12 cellular contexts compared by ENCODE assay signal in genomic region chr18:55839350-55839749, GRCh38.
DNase-seq lines count a peak whose midpoint lies in the region; ATAC-seq and TF ChIP-seq lines count a peak whose summit lies in the region.
"Had no signal": no experiment of that assay in that cellular context is flagged by ENCODE, and none has a peak within 500 bp of the region (broad histone marks: within the 10 kb centered on the region; RNA-seq: fewer than 3 reads in every experiment).

No MANE protein-coding gene starts in this region.

- H3K4me3 ChIP-seq in adipocyte (ENCODE audit: low read length) = peak overlapping the region; percentile 38
- H3K4me3 ChIP-seq: esophagus squamous epithelium, SJSA1 had no signal

- peak; percentile 84 for DNase-seq in HCEC 1CT
- DNase-seq in adipocyte (ENCODE audit: low read depth) = peak; percentile 25
- DNase-seq in glomerular visceral epithelial cell (ENCODE audit: extremely low spot score) = peak; percentile 60
- DNase-seq in stromal cell of bone marrow (ENCODE audit: low read depth) = peak; percentile 87
- DNase-seq in nephron progenitor cell = no peak
- no peak for DNase-seq in naive thymus-derived CD8-positive, alpha-beta T cell
- no peak for DNase-seq in DMS53 (lab: John Stamatoyannopoulos, UW)
- DNase-seq: activated naive CD4-positive, alpha-beta T cell treated with anti-CD3 and anti-CD28 coated beads, Interleukin-2, amount 10 ng/mL, durations not matched to agents 7 days and 5 days; esophagus squamous epithelium; naive B cell; stimulated activated naive CD8-positive, alpha-beta T cell treated with anti-CD3 and anti-CD28 coated beads, Interleukin-15, amount 100 ng/mL, for 72 hours had no signal

- no peak overlapping the region for H3K4me3 Mint-ChIP-seq in nephron progenitor cell
- H3K4me3 Mint-ChIP-seq in naive thymus-derived CD8-positive, alpha-beta T cell = no peak overlapping the region
- H3K4me3 Mint-ChIP-seq: activated naive CD4-positive, alpha-beta T cell treated with anti-CD3 and anti-CD28 coated beads, Interleukin-2, amount 10 ng/mL, durations not matched to agents 7 days and 5 days; naive B cell; stimulated activated naive CD8-positive, alpha-beta T cell treated with anti-CD3 and anti-CD28 coated beads, Interleukin-15, amount 100 ng/mL, for 72 hours had no signal

- no peak overlapping the region for H3K9ac ChIP-seq in adipocyte (ENCODE audit: low read length)

- ATAC-seq in naive thymus-derived CD8-positive, alpha-beta T cell = no peak
- ATAC-seq: stimulated activated naive CD8-positive, alpha-beta T cell treated with anti-CD3 and anti-CD28 coated beads, Interleukin-15, amount 100 ng/mL, for 72 hours had no signal

- H3K27me3 ChIP-seq in adipocyte (replicated peaks; ENCODE audit: control insufficient read depth, insufficient read depth, low read length) = no peaks in the 10 kb centered on the region
- H3K27me3 ChIP-seq: esophagus squamous epithelium, SJSA1 had no signal

- no peaks in the 10 kb centered on the region for H3K27me3 Mint-ChIP-seq in nephron progenitor cell (ENCODE audit: low read depth, poor library complexity)
- H3K27me3 Mint-ChIP-seq in naive thymus-derived CD8-positive, alpha-beta T cell = peaks cover 0 to 2% (median 0%) of the 10 kb centered on the region in 5 donors
- H3K27me3 Mint-ChIP-seq: activated naive CD4-positive, alpha-beta T cell treated with anti-CD3 and anti-CD28 coated beads, Interleukin-2, amount 10 ng/mL, durations not matched to agents 7 days and 5 days; naive B cell; stimulated activated naive CD8-positive, alpha-beta T cell treated with anti-CD3 and anti-CD28 coated beads, Interleukin-15, amount 100 ng/mL, for 72 hours had no signal

- no peak overlapping the region for H3K27ac Mint-ChIP-seq in nephron progenitor cell
- no peak overlapping the region for H3K27ac Mint-ChIP-seq in naive thymus-derived CD8-positive, alpha-beta T cell
- H3K27ac Mint-ChIP-seq: activated naive CD4-positive, alpha-beta T cell treated with anti-CD3 and anti-CD28 coated beads, Interleukin-2, amount 10 ng/mL, durations not matched to agents 7 days and 5 days; stimulated activated naive CD8-positive, alpha-beta T cell treated with anti-CD3 and anti-CD28 coated beads, Interleukin-15, amount 100 ng/mL, for 72 hours had no signal

- H3K4me1 Mint-ChIP-seq in nephron progenitor cell = peaks cover 4% of the 10 kb centered on the region
- H3K4me1 Mint-ChIP-seq in naive thymus-derived CD8-positive, alpha-beta T cell = no peaks in the 10 kb centered on the region
- H3K4me1 Mint-ChIP-seq: activated naive CD4-positive, alpha-beta T cell treated with anti-CD3 and anti-CD28 coated beads, Interleukin-2, amount 10 ng/mL, durations not matched to agents 7 days and 5 days; stimulated activated naive CD8-positive, alpha-beta T cell treated with anti-CD3 and anti-CD28 coated beads, Interleukin-15, amount 100 ng/mL, for 72 hours had no signal

- peaks cover 25% of the 10 kb centered on the region for H3K9me3 Mint-ChIP-seq in nephron progenitor cell
- H3K9me3 Mint-ChIP-seq in naive thymus-derived CD8-positive, alpha-beta T cell = peaks cover 0 to 23% (median 5%) of the 10 kb centered on the region in 9 donors

- H3K9me3 ChIP-seq in adipocyte (ENCODE audit: control insufficient read depth, low read length) = peaks cover 21% of the 10 kb centered on the region

- H3K4me1 ChIP-seq in adipocyte (ENCODE audit: control insufficient read depth, insufficient read depth, low read length) = peaks cover 15% of the 10 kb centered on the region
- H3K4me1 ChIP-seq: esophagus squamous epithelium had no signal

- no peaks in the 10 kb centered on the region for H3K36me3 ChIP-seq in adipocyte (ENCODE audit: control insufficient read depth, insufficient read depth, low read length, severe bottlenecking)
- H3K36me3 ChIP-seq: esophagus squamous epithelium, SJSA1 had no signal

- POLR2A ChIA-PET in naive thymus-derived CD8-positive, alpha-beta T cell (lab: Charles Lee) = no interaction called here

- peaks cover 5% of the 10 kb centered on the region for H3K36me3 Mint-ChIP-seq in nephron progenitor cell (ENCODE audit: low read depth)
- H3K36me3 Mint-ChIP-seq in naive thymus-derived CD8-positive, alpha-beta T cell = no peaks in the 10 kb centered on the region
- H3K36me3 Mint-ChIP-seq: activated naive CD4-positive, alpha-beta T cell treated with anti-CD3 and anti-CD28 coated beads, Interleukin-2, amount 10 ng/mL, durations not matched to agents 7 days and 5 days; naive B cell had no signal

- TF ChIP-seq CTCF in nephron progenitor cell (IDR thresholded peaks at IDR 0.05) = no peak

Comparison
In these comparisons a context has a peak if more than half of its experiments do, and no peak if none do; other contexts are left out.
1. DNase-seq: peak in HCEC 1CT (single experiment), adipocyte (single experiment), glomerular visceral epithelial cell (single experiment) and stromal cell of bone marrow (single experiment); none in nephron progenitor cell (single experiment), naive thymus-derived CD8-positive, alpha-beta T cell (0 of 10) and DMS53 (single experiment).